In the genomic region with DNA sequence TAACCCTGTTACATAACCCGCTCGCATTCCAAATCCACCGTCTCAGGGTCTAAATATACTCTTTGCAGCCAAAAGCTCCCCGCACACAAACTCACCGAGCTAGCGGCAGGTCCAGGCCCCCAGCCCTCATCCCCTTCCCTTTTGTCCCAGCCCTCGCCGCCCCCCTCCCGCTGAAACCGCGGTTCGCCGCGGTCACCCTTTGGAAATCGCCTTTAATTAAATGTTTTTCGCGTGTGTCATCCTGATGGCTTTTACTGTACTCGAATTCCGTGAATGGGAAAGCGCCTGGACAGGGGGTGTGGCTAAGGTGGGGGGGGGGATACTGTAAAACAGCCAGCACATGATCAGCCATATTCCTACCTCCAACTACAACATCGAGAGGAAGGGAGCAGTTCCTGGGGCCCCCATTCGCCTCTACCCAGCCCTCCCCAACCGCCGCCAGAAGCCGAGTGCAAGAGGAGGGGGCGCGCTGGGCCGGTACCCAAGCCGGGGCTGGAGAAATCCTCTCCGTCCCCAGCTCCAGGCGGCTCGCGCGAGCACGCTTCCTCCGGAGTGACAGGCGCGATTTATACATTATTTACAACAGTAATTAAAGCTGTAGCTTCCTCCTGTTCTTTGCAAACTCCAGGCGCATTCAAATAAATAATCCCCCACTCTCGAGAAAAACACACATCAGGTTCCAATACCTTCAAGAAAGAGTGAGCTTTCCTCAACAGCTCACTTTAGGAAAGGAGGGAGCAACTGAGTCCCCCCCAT, we compare ENCODE assay signal across 9 cellular contexts. TPM values are rescaled to one million over a fixed set of nuclear protein-coding genes. Genes with fewer than 3 reads are reported as not detected.
A peak's percentile ranks its signal among the peaks of the same experiment; 100 is the strongest.
DNase-seq lines count a peak whose midpoint lies in the region; ATAC-seq and TF ChIP-seq lines count a peak whose summit lies in the region.
"Had no signal": no experiment of that assay in that cellular context is flagged by ENCODE, and none has a peak within 500 bp of the region (broad histone marks: within the 10 kb centered on the region; RNA-seq: fewer than 3 reads in every experiment).

No MANE protein-coding gene starts in this region.

- no peaks in the 10 kb centered on the region for H3K36me3 Mint-ChIP-seq in activated T-cell treated with anti-CD3 and anti-CD28 coated beads, Interleukin-2, amount 50 U/mL, for 24 hours (ENCODE audit: low read depth)

- peaks cover 84% of the 10 kb centered on the region for H3K27me3 Mint-ChIP-seq in activated T-cell treated with anti-CD3 and anti-CD28 coated beads, Interleukin-2, amount 50 U/mL, for 24 hours

- peak overlapping the region; percentile 67 for H3K4me3 Mint-ChIP-seq in activated T-cell treated with anti-CD3 and anti-CD28 coated beads, Interleukin-2, amount 50 U/mL, for 24 hours

- no peak for TF ChIP-seq POLR2A in esophagus squamous epithelium (IDR thresholded peaks at IDR 0.05)

- H3K4me1 ChIP-seq in esophagus squamous epithelium (peaks cover 0 to 39% (median 7%) of the 10 kb centered on the region in 3 donors), muscle layer of duodenum (ENCODE audit: control insufficient read depth in 1 of 2, insufficient read depth in 2 of 2, low read length in 2 of 2) (peaks cover 0 to 14% of the 10 kb centered on the region in 2 donors)

- H3K4me1 Mint-ChIP-seq in activated T-cell treated with anti-CD3 and anti-CD28 coated beads, Interleukin-2, amount 50 U/mL, for 24 hours (ENCODE audit: low read depth) = peaks cover 13% of the 10 kb centered on the region

- H3K4me3 ChIP-seq in esophagus squamous epithelium = peak overlapping the region; percentile 50 to 81 (median 64)
- peak overlapping the region; percentile 64 to 80 for H3K4me3 ChIP-seq in muscle layer of duodenum (ENCODE audit: low read depth in 1 of 2, low read length in 2 of 2)
- H3K4me3 ChIP-seq: GM12878 had no signal

- no peak for DNase-seq in activated T-cell treated with anti-CD3 and anti-CD28 coated beads, Interleukin-2, amount 50 U/mL, for 24 hours
- DNase-seq in activated T-cell treated with anti-CD3 and anti-CD28 coated beads for 4 hours (no peak), RPMI7951 (ENCODE audit: low read depth) (peak; percentile 65), esophagus squamous epithelium (lab: John Stamatoyannopoulos, UW) (no peak), RPMI8226 (no peak)

- no peak for ATAC-seq in GM18520 (IDR thresholded peaks at IDR 0.05; ENCODE audit: unreplicated experiment)
- no peak for ATAC-seq in activated CD4-positive, CD25-positive, alpha-beta regulatory T cell treated with anti-CD3 and anti-CD28 coated beads, Interleukin-2, amount 50 U/mL, for 24 hours
- ATAC-seq: GM12878 had no signal

- no peaks in the 10 kb centered on the region for H3K9me3 Mint-ChIP-seq in activated T-cell treated with anti-CD3 and anti-CD28 coated beads, Interleukin-2, amount 50 U/mL, for 24 hours

- 1 to 2% methylated on average over 29 to 37 of the region's 40 CpGs for WGBS in esophagus squamous epithelium, 2 donors

- intact Hi-C loops in esophagus squamous epithelium (cut with DNase I) = no loop called here

- H3K27ac Mint-ChIP-seq in activated T-cell treated with anti-CD3 and anti-CD28 coated beads, Interleukin-2, amount 50 U/mL, for 24 hours = no peak overlapping the region

- H3K36me3 ChIP-seq in esophagus squamous epithelium (no peaks in the 10 kb centered on the region), muscle layer of duodenum (ENCODE audit: control insufficient read depth in 1 of 2, insufficient read depth in 2 of 2, low read length in 2 of 2) (no peaks in the 10 kb centered on the region)

- no peak for TF ChIP-seq CTCF in esophagus squamous epithelium (IDR thresholded peaks at IDR 0.05)

- no peaks in the 10 kb centered on the region for H3K9me3 ChIP-seq in esophagus squamous epithelium
- no peaks in the 10 kb centered on the region for H3K9me3 ChIP-seq in muscle layer of duodenum (ENCODE audit: control insufficient read depth in 1 of 2, low read length in 2 of 2)

- H3K27ac ChIP-seq in esophagus squamous epithelium (peak overlapping the region in 3 of 4 donors; percentile 26 to 59 (median 57)), muscle layer of duodenum (ENCODE audit: low read length) (no peak overlapping the region)

- H3K27me3 ChIP-seq in esophagus squamous epithelium (peaks cover 0 to 37% (median 0%) of the 10 kb centered on the region in 4 donors), muscle layer of duodenum (ENCODE audit: low read depth, low read length) (peaks cover 4% of the 10 kb centered on the region)

RNA-seq across cellular contexts. Expression of gene RORA, which starts 1.7 kb away (rescaled TPM):
- total RNA-seq in RPMI7951 (2014; rRNA removed; shearing (Covaris generic)) = 0.20 and 0.84 TPM in 2 replicates
- 10 to 100 TPM; 22.1 to 56.6 (median 36.0) TPM for total RNA-seq in esophagus squamous epithelium

Comparison
In these comparisons a context has a peak if more than half of its experiments do, and no peak if none do; other contexts are left out.
1. RNA of gene RORA, which starts 1.7 kb away (total RNA-seq): 22.1 to 56.6 TPM in esophagus squamous epithelium; 0.20 to 0.84 TPM in RPMI7951; every median in the first group is over 10 times any median in the second.